In the genomic region with DNA sequence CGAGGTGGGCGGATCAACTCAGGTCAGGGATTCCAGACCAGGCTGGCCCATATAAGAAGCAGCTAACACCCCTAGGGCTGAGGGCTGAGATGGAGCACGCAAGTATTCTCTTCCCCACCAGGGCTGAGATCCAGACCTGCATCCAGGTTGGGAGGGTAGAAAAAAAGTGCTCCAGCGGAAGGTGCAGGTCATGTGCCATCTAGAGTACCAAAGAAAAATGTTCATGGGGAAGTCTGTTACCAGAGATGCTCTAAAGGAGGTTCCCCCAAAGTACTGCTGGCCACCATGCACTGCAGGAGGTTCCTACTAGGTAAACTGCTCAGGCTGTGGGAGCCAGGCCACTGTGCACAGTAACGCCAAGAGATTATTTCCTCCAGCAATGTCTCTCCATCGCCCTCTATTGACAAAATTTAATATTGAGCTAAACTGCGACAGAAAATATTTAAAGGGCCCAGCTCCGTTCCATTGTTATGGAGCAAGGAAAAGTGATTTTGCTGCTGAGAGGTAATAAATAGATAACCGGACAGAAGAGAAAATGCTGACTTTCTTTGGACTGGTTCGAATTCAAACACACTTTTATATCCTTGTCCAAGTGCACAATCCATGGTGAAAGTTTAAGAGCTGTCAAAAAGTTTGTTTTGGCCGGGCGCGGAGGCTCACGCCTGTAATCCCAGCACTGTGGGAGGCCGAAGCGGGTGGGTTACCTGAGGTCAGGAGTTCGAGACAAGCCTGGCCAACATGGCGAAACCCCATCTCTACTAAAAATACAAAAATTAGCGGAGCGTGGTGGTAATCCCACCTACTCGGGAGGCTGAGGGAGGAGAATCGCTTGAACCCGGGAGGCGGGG, we compare ENCODE assay signal across 8 cellular contexts.
DNase-seq lines count a peak whose midpoint lies in the region; ATAC-seq and TF ChIP-seq lines count a peak whose summit lies in the region.

No MANE protein-coding gene starts in this region.

- TF ChIP-seq CTCF in WERI-Rb-1 (IDR thresholded peaks at IDR 0.05; ENCODE audit: low read depth, low read length) (peak; percentile 82), colonic mucosa (IDR thresholded peaks at IDR 0.05) (peak; percentile 80)

- H3K27me3 ChIP-seq in WERI-Rb-1 (ENCODE audit: insufficient read depth, low read depth, severe bottlenecking) (no peaks in the 10 kb centered on the region), colonic mucosa (no peaks in the 10 kb centered on the region)

- H3K27ac ChIP-seq in WERI-Rb-1 (no peak overlapping the region), colonic mucosa (peak overlapping the region; percentile 89)

- H3K4me1 ChIP-seq in colonic mucosa, result no peaks in the 10 kb centered on the region

- H3K4me3 ChIP-seq in WERI-Rb-1 (ENCODE audit: low read depth, low read length) (peak overlapping the region; percentile 90), colonic mucosa (peak overlapping the region; percentile 71)

- peak overlapping the region; percentile 74 to 96 for H3K9ac ChIP-seq in colonic mucosa (ENCODE audit: low read depth in 2 of 2, low read length in 2 of 2)

- H3K9me3 ChIP-seq in WERI-Rb-1 (ENCODE audit: severe bottlenecking), result no peaks in the 10 kb centered on the region
- H3K9me3 ChIP-seq in colonic mucosa, result no peaks in the 10 kb centered on the region

- H3K36me3 ChIP-seq in WERI-Rb-1 (no peaks in the 10 kb centered on the region), colonic mucosa (no peaks in the 10 kb centered on the region)

- intact Hi-C loops in colonic mucosa (cut with DNase I), result loop anchor here (5.0 kb wide), 3 partner anchors 65 to 565 kb away; no protein-coding TSS in a partner anchor

- DNase-seq in activated gamma-delta T cell treated with Interleukin-2 at 50 U/mL for 16 hours (peak; percentile 34), activated gamma-delta T cell (lab: John Stamatoyannopoulos, UW) (no peak), NCI-H2227 (lab: John Stamatoyannopoulos, UW; ENCODE audit: unreplicated experiment) (peak; percentile 90), WERI-Rb-1 (peak; percentile 77), colonic mucosa (peak; percentile 63), kidney tubule cell (ENCODE audit: low spot score) (peak; percentile 88)
- DNase-seq in stimulated activated CD4-positive, alpha-beta T cell treated with anti-CD3 and anti-CD28 coated beads, Interleukin-15, amount 100 ng/mL, for 24 hours, result peak; percentile 53

- peak; percentile 47 for ATAC-seq in HG03196 (IDR thresholded peaks at IDR 0.05; ENCODE audit: unreplicated experiment)
